Comparison of ENCODE assay signal across 1 cellular context in the genomic region with DNA sequence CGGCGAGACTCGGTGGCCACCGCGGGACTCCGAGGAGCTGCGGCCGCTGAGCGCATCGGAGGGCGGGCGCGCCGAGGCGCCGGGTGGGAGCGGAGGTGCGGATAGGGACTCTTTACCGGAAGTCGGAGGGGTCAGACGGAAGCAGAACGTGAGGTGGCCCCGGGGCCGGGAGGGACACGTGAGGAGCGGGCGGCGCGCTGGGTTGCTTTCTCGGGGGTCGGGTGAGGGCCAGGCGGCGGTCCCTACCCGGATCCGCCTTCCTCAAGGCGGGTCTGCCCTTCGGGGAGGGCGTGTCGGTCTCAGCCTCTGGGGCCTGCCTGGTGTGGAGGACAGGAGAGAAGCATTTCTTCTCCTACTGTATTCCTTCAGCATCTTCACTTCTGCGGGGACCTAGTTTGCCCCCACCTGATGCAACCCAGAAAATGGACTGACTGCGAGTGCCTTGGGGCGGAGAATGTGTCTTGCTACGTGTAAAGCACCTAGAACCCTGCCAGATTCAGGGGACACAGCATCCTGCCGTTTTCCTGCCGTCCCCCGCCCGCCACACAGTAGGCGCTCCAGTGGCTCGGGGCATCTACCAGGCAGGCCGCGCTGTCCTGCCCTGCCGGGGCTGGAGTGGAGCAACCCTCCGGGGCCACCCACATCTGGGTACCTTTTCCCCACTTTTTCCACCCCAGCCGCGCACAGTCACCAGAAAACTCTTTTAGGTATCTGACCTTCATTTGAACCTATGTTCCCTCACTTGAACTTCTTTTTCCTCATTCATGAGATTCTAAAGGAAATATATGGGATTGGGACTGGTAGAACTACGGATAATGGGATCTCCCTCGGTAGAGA.
TF ChIP-seq lines count a peak whose summit lies in the region.

No MANE protein-coding gene starts in this region.

TF ChIP-seq in IMR-90, 13 proteins besides CTCF, POLR2A, EP300 and RAD21 (continued from another document):
- TF ChIP-seq, protein P1, sequence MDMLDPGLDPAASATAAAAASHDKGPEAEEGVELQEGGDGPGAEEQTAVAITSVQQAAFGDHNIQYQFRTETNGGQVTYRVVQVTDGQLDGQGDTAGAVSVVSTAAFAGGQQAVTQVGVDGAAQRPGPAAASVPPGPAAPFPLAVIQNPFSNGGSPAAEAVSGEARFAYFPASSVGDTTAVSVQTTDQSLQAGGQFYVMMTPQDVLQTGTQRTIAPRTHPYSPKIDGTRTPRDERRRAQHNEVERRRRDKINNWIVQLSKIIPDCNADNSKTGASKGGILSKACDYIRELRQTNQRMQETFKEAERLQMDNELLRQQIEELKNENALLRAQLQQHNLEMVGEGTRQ (IDR thresholded peaks at IDR 0.05; ENCODE audit: low read depth, low read length): peak; percentile 90
- TF ChIP-seq MAFK (IDR thresholded peaks at IDR 0.05; ENCODE audit: low read depth, low read length) (no peak), CHD1 (IDR thresholded peaks at IDR 0.05; ENCODE audit: low read depth, low read length) (no peak), FOS (IDR thresholded peaks at IDR 0.05; ENCODE audit: low read depth, low read length) (0 out of 2 replicates have a peak, but pooled peaks have one; percentile 12), NFE2L2 (IDR thresholded peaks at IDR 0.05; ENCODE audit: low read depth, low read length) (no peak)
